In the genomic region with DNA sequence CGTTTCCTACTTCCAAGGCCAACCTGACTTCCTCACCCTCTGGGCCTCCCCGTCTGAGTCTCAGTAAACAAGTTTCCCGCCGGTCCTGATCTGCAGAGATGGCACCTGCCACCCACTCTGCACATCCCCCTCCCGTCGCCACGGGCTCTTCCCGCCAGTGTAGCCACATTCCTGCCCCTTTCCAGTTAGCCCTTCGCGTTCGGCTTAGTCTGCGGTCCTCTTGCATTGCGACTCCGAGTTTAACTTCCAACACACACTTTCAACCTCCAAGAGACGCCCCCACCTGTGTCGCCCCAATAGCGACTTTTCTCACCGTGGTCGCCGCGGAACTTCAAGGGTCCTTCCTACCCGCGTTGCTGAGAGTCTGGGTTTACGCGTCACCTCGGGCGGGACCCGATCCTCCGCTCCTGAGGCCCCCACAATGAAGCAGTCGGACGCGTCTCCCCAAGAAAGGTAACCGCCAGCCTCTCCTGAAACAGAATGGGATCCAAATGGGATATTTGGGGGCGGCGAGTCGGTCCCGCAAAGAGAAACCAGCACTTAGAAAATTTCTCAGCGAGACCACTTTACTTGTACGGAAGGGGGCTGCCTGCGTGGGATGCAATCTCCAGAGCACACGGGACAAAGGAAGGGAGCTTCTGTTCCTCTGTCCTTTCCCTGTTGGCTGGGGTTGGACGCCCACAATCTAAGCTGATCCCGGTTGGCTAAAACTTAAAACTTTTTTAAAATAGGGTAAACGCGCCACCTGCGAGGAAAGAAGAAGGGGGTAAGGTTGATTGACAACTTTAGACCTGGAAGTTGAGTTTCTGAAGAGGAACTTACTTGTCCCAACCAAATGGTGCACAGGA, we compare ENCODE assay signal across 9 cellular contexts. TPM values are rescaled to one million over a fixed set of nuclear protein-coding genes. Genes with fewer than 3 reads are reported as not detected.
DNase-seq lines count a peak whose midpoint lies in the region; ATAC-seq and TF ChIP-seq lines count a peak whose summit lies in the region.
"Had no signal": no experiment of that assay in that cellular context is flagged by ENCODE, and none has a peak within 500 bp of the region (broad histone marks: within the 10 kb centered on the region; RNA-seq: fewer than 3 reads in every experiment).

No MANE protein-coding gene starts in this region.

- intact Hi-C loops in esophagus squamous epithelium (cut with DNase I): no loop called here

- H3K4me1 ChIP-seq in BLaER1 (peaks cover 39% of the 10 kb centered on the region), esophagus squamous epithelium (peaks cover 31 to 49% (median 38%) of the 10 kb centered on the region in 3 donors), neuron (ENCODE audit: insufficient read depth, low read length) (peaks cover 25% of the 10 kb centered on the region)

- H3K4me3 ChIP-seq in BLaER1: peak overlapping the region; percentile 99
- H3K4me3 ChIP-seq in esophagus squamous epithelium: peak overlapping the region; percentile 69 to 100 (median 100)
- H3K4me3 ChIP-seq in neuron (ENCODE audit: low read length): peak overlapping the region; percentile 62

- DNase-seq in NCI-H510A treated with DMSO at 0.1 percent for 48 hours (lab: John Stamatoyannopoulos, UW) (peak; percentile 59), esophagus squamous epithelium (lab: John Stamatoyannopoulos, UW) (no peak), inferior parietal cortex (ENCODE audit: extremely low spot score) (no peak)
- DNase-seq in activated CD8-positive, alpha-beta memory T cell treated with anti-CD3 and anti-CD28 coated beads for 24 hours: peak; percentile 79

- no peaks in the 10 kb centered on the region for H3K27me3 ChIP-seq in BLaER1
- H3K27me3 ChIP-seq in esophagus squamous epithelium: no peaks in the 10 kb centered on the region
- no peaks in the 10 kb centered on the region for H3K27me3 ChIP-seq in neuron (ENCODE audit: insufficient read depth, low read length)

- peak overlapping the region; percentile 81 for H3K27ac ChIP-seq in BLaER1
- peak overlapping the region; percentile 83 to 97 (median 88) for H3K27ac ChIP-seq in esophagus squamous epithelium

- H2AFZ ChIP-seq in neuron (ENCODE audit: low read depth, low read length): peak overlapping the region; percentile 6

- ATAC-seq in GM21528 (IDR thresholded peaks at IDR 0.05; ENCODE audit: low FRiP score, unreplicated experiment) (peak; percentile 11), GM19467 (IDR thresholded peaks at IDR 0.05; ENCODE audit: unreplicated experiment) (no peak)

- peak overlapping the region; percentile 85 for H3K4me2 ChIP-seq in BLaER1

- H3K36me3 ChIP-seq in BLaER1: peaks cover 5% of the 10 kb centered on the region
- H3K36me3 ChIP-seq in esophagus squamous epithelium: no peaks in the 10 kb centered on the region
- peaks cover 7% of the 10 kb centered on the region for H3K36me3 ChIP-seq in neuron (ENCODE audit: insufficient read depth, low read length)

- TF ChIP-seq POLR2A in esophagus squamous epithelium (IDR thresholded peaks at IDR 0.05): no peak

- H3K9ac ChIP-seq in BLaER1: peak overlapping the region; percentile 79

- 0 to 2% methylated on average over 26 to 30 of the region's 46 CpGs for WGBS in esophagus squamous epithelium, 2 donors

- peaks cover 38% of the 10 kb centered on the region for H4K20me1 ChIP-seq in BLaER1

- no peak for TF ChIP-seq CTCF in esophagus squamous epithelium (IDR thresholded peaks at IDR 0.05)

- no peaks in the 10 kb centered on the region; the same call in 1 of the 2 replicates for H3K9me3 ChIP-seq in BLaER1
- no peaks in the 10 kb centered on the region for H3K9me3 ChIP-seq in esophagus squamous epithelium
- H3K9me3 ChIP-seq in neuron (ENCODE audit: low read length): peaks cover 2% of the 10 kb centered on the region

RNA-seq across cellular contexts. Expression of a gene that starts 1.0 kb away (rescaled TPM):
- total RNA-seq in esophagus squamous epithelium: 100 to 1,000 TPM; 182 to 408 (median 289) TPM

RNA-seq across cellular contexts. Expression of a gene that starts 18.3 kb away (rescaled TPM):
- under 1 TPM in 3 of 4 donors, not detected in 1; 0.15 to 0.57 (median 0.29) TPM for total RNA-seq in esophagus squamous epithelium

RNA-seq across cellular contexts. Expression of a gene that starts 27.5 kb away (rescaled TPM):
- under 1 TPM in 3 of 4 donors, not detected in 1; 0.48 to 0.95 (median 0.57) TPM for total RNA-seq in esophagus squamous epithelium
- total RNA-seq: NCI-H460 had no signal

RNA-seq across cellular contexts. Expression of a gene that starts 39.8 kb away (rescaled TPM):
- 10 to 100 TPM; 33.5 to 53.5 (median 34.5) TPM for total RNA-seq in esophagus squamous epithelium

Comparison
In these comparisons a context has a peak if more than half of its experiments do, and no peak if none do; other contexts are left out.
1. DNase-seq: peak in NCI-H510A treated with DMSO at 0.1 percent for 48 hours (single experiment) and activated CD8-positive, alpha-beta memory T cell treated with anti-CD3 and anti-CD28 coated beads for 24 hours (single experiment); none in esophagus squamous epithelium (single experiment) and inferior parietal cortex (single experiment).
2. Peak in every context shown above with its lines, with median percentiles within 50 percentile points of each other: H3K4me3 ChIP-seq.